1 cellular context compared by ENCODE assay signal in the genomic region with DNA sequence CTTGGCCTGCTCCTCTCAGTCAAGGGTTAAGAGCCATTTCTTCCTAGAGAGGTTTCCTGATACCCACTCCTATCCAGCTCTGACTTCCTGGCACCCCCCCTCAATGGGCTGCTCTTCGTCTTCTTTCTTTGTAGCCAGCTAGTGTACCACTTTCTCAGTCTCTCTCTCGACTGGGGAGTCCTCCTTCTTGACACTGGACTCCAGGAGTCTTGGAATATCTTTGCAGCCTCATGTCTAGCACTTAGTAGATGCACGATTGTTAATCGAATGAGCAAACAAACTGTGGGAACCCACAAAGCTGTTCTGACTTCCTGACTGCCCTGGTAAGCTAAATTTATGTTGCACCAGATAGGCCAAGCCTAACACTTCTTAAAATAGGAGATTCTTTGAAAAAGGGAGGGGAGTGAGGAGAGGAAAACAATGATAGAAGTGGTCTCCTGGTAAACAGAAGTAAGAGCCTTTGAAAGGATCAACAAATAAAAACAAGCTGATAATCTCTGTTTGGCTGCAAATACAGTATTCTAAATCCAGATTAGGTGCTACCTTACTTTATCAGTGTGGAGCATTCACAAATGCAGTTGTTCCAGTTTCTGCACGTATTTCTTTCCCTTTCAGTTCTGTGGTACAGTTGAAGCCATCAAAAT.
A peak's percentile ranks its signal among the peaks of the same experiment; 100 is the strongest.
TF ChIP-seq lines count a peak whose summit lies in the region.

No MANE protein-coding gene starts in this region.

TF ChIP-seq in K562, 482 proteins besides CTCF, POLR2A, EP300 and RAD21 (continued from another document and continues in another):
- peak in 1 of 2 experiments; percentile 44 for TF ChIP-seq AFF1 (IDR thresholded peaks at IDR 0.05; ENCODE audit: low read depth in 1 of 2, partially characterized antibody in 2 of 2)
- TF ChIP-seq CBFA2T2 (conservative IDR thresholded peaks at IDR 0.05) = peak; percentile 37
- TF ChIP-seq, protein P1, sequence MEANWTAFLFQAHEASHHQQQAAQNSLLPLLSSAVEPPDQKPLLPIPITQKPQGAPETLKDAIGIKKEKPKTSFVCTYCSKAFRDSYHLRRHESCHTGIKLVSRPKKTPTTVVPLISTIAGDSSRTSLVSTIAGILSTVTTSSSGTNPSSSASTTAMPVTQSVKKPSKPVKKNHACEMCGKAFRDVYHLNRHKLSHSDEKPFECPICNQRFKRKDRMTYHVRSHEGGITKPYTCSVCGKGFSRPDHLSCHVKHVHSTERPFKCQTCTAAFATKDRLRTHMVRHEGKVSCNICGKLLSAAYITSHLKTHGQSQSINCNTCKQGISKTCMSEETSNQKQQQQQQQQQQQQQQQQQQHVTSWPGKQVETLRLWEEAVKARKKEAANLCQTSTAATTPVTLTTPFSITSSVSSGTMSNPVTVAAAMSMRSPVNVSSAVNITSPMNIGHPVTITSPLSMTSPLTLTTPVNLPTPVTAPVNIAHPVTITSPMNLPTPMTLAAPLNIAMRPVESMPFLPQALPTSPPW (CRISPR knock-in tag; IDR thresholded peaks at IDR 0.05) = peak; percentile 53
- TF ChIP-seq ATF3 (IDR thresholded peaks at IDR 0.05) = no peak
- no peak for TF ChIP-seq ATF3 (CRISPR knock-in tag; conservative IDR thresholded peaks at IDR 0.05)
- TF ChIP-seq HES1 (IDR thresholded peaks at IDR 0.05; ENCODE audit: low read depth) = peak; percentile 46; the same call in 1 of the 2 replicates
- TF ChIP-seq KDM1A (IDR thresholded peaks at IDR 0.05) = peak in 1 of 2 experiments; percentile 30; a peak in 2 of 4 replicates
- peak; percentile 89 for TF ChIP-seq ZNF740 (CRISPR knock-in tag; IDR thresholded peaks at IDR 0.05)
- peak in 1 of 2 experiments; percentile 54; a peak in 2 of 4 replicates for TF ChIP-seq ZNF740 (tag; IDR thresholded peaks at IDR 0.05)
- TF ChIP-seq MEF2D (tag; conservative IDR thresholded peaks at IDR 0.05; ENCODE audit: low read depth) = peak; percentile 64
- no peak for TF ChIP-seq MXD1 (CRISPR knock-in tag; IDR thresholded peaks at IDR 0.05; ENCODE audit: borderline replicate concordance, poor library complexity, severe bottlenecking)
- 0 out of 2 replicates have a peak, but pooled peaks have one; percentile 5 for TF ChIP-seq ARID2 (IDR thresholded peaks at IDR 0.05)
- TF ChIP-seq, protein P2, sequence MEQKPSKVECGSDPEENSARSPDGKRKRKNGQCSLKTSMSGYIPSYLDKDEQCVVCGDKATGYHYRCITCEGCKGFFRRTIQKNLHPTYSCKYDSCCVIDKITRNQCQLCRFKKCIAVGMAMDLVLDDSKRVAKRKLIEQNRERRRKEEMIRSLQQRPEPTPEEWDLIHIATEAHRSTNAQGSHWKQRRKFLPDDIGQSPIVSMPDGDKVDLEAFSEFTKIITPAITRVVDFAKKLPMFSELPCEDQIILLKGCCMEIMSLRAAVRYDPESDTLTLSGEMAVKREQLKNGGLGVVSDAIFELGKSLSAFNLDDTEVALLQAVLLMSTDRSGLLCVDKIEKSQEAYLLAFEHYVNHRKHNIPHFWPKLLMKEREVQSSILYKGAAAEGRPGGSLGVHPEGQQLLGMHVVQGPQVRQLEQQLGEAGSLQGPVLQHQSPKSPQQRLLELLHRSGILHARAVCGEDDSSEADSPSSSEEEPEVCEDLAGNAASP (IDR thresholded peaks at IDR 0.05) = no peak
- TF ChIP-seq, protein P3, sequence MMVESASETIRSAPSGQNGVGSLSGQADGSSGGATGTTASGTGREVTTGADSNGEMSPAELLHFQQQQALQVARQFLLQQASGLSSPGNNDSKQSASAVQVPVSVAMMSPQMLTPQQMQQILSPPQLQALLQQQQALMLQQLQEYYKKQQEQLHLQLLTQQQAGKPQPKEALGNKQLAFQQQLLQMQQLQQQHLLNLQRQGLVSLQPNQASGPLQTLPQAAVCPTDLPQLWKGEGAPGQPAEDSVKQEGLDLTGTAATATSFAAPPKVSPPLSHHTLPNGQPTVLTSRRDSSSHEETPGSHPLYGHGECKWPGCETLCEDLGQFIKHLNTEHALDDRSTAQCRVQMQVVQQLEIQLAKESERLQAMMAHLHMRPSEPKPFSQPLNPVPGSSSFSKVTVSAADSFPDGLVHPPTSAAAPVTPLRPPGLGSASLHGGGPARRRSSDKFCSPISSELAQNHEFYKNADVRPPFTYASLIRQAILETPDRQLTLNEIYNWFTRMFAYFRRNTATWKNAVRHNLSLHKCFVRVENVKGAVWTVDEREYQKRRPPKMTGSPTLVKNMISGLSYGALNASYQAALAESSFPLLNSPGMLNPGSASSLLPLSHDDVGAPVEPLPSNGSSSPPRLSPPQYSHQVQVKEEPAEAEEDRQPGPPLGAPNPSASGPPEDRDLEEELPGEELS (CRISPR knock-in tag; IDR thresholded peaks at IDR 0.05; ENCODE audit: borderline replicate concordance) = peak; percentile 47; the same call in 1 of the 2 replicates
- TF ChIP-seq ARID1B (IDR thresholded peaks at IDR 0.05) = peak; percentile 79
- TF ChIP-seq, protein P4, sequence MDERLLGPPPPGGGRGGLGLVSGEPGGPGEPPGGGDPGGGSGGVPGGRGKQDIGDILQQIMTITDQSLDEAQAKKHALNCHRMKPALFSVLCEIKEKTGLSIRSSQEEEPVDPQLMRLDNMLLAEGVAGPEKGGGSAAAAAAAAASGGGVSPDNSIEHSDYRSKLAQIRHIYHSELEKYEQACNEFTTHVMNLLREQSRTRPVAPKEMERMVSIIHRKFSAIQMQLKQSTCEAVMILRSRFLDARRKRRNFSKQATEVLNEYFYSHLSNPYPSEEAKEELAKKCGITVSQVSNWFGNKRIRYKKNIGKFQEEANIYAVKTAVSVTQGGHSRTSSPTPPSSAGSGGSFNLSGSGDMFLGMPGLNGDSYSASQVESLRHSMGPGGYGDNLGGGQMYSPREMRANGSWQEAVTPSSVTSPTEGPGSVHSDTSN (CRISPR knock-in tag; IDR thresholded peaks at IDR 0.05; ENCODE audit: low read depth) = no peak
- TF ChIP-seq, protein P4 (tag; conservative IDR thresholded peaks at IDR 0.05; ENCODE audit: low read depth) = 0 out of 2 replicates have a peak, but pooled peaks have one; percentile 15
- TF ChIP-seq PML (IDR thresholded peaks at IDR 0.05; ENCODE audit: low read length) = 0 out of 2 replicates have a peak, but pooled peaks have one; percentile 7
- TF ChIP-seq, protein P5, sequence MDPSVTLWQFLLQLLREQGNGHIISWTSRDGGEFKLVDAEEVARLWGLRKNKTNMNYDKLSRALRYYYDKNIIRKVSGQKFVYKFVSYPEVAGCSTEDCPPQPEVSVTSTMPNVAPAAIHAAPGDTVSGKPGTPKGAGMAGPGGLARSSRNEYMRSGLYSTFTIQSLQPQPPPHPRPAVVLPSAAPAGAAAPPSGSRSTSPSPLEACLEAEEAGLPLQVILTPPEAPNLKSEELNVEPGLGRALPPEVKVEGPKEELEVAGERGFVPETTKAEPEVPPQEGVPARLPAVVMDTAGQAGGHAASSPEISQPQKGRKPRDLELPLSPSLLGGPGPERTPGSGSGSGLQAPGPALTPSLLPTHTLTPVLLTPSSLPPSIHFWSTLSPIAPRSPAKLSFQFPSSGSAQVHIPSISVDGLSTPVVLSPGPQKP (CRISPR knock-in tag; IDR thresholded peaks at IDR 0.05) = no peak
- TF ChIP-seq, protein P6, sequence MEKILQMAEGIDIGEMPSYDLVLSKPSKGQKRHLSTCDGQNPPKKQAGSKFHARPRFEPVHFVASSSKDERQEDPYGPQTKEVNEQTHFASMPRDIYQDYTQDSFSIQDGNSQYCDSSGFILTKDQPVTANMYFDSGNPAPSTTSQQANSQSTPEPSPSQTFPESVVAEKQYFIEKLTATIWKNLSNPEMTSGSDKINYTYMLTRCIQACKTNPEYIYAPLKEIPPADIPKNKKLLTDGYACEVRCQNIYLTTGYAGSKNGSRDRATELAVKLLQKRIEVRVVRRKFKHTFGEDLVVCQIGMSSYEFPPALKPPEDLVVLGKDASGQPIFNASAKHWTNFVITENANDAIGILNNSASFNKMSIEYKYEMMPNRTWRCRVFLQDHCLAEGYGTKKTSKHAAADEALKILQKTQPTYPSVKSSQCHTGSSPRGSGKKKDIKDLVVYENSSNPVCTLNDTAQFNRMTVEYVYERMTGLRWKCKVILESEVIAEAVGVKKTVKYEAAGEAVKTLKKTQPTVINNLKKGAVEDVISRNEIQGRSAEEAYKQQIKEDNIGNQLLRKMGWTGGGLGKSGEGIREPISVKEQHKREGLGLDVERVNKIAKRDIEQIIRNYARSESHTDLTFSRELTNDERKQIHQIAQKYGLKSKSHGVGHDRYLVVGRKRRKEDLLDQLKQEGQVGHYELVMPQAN (IDR thresholded peaks at IDR 0.05; ENCODE audit: borderline replicate concordance) = no peak
- 0 out of 2 replicates have a peak, but pooled peaks have one; percentile 30 for TF ChIP-seq GATAD2B (IDR thresholded peaks at IDR 0.05; ENCODE audit: borderline replicate concordance)
- TF ChIP-seq DIDO1 (tag; IDR thresholded peaks at IDR 0.05; ENCODE audit: low read depth) = 0 out of 2 replicates have a peak, but pooled peaks have one; percentile 8
- peak; percentile 72 for TF ChIP-seq TEAD4 (IDR thresholded peaks at IDR 0.05; ENCODE audit: low read length)
- TF ChIP-seq TEAD4 (CRISPR knock-in tag; IDR thresholded peaks at IDR 0.05; ENCODE audit: borderline replicate concordance) = no peak
- TF ChIP-seq ESRRA (IDR thresholded peaks at IDR 0.05; ENCODE audit: borderline replicate concordance, low read depth) = no peak
- TF ChIP-seq TCF3 (CRISPR knock-in tag; IDR thresholded peaks at IDR 0.05) = peak; percentile 69; the same call in 1 of the 2 replicates
- TF ChIP-seq, protein P7, sequence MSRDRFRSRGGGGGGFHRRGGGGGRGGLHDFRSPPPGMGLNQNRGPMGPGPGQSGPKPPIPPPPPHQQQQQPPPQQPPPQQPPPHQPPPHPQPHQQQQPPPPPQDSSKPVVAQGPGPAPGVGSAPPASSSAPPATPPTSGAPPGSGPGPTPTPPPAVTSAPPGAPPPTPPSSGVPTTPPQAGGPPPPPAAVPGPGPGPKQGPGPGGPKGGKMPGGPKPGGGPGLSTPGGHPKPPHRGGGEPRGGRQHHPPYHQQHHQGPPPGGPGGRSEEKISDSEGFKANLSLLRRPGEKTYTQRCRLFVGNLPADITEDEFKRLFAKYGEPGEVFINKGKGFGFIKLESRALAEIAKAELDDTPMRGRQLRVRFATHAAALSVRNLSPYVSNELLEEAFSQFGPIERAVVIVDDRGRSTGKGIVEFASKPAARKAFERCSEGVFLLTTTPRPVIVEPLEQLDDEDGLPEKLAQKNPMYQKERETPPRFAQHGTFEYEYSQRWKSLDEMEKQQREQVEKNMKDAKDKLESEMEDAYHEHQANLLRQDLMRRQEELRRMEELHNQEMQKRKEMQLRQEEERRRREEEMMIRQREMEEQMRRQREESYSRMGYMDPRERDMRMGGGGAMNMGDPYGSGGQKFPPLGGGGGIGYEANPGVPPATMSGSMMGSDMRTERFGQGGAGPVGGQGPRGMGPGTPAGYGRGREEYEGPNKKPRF (IDR thresholded peaks at IDR 0.05; ENCODE audit: low read depth, low read length) = no peak
- TF ChIP-seq GABPA (tag; conservative IDR thresholded peaks at IDR 0.05; ENCODE audit: low read depth) = peak; percentile 8; the same call in 1 of the 2 replicates
- TF ChIP-seq MTA2 (IDR thresholded peaks at IDR 0.05; ENCODE audit: low read depth) = 0 out of 2 replicates have a peak, but pooled peaks have one; percentile 24
